In the genomic region with DNA sequence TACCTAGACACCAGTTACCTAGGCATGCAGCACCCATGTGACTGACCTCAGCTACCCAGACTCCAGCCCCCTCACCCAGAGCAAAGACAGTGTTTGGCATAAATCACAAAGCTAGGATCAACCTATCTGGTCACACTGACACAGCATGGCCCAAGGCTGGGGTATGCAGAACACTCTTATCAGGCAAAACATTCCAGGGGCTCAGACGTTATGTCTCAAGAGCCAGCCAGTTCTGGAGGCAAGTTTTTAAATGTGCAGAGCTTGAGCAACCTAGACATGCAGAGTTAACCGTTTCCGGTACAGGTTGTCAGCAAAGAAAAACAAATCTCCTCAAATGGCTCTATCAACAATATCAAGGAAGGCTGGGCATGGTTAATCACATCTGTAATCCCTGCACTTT, we compare ENCODE assay signal across 22 cellular contexts.
A peak's percentile ranks its signal among the peaks of the same experiment; 100 is the strongest.
DNase-seq lines count a peak whose midpoint lies in the region; ATAC-seq, FAIRE-seq and TF ChIP-seq lines count a peak whose summit lies in the region.
"Had no signal": no experiment of that assay in that cellular context is flagged by ENCODE, and none has a peak within 500 bp of the region (broad histone marks: within the 10 kb centered on the region; RNA-seq: fewer than 3 reads in every experiment).

No MANE protein-coding gene starts in this region.

- H3K4me3 ChIP-seq in astrocyte (ENCODE audit: insufficient read depth, low read depth, low read length) (no peak overlapping the region), hepatocyte (no peak overlapping the region), smooth muscle cell (no peak overlapping the region), GM23248 (no peak overlapping the region)
- H3K4me3 ChIP-seq: ovary, sigmoid colon, suprapubic skin had no signal

- peaks cover 2% of the 10 kb centered on the region for H3K9me3 Mint-ChIP-seq in astrocyte (ENCODE audit: unreplicated experiment)
- H3K9me3 Mint-ChIP-seq: CD8-positive, alpha-beta memory T cell; H9 had no signal

- H3K36me3 Mint-ChIP-seq in astrocyte (ENCODE audit: low read depth, unreplicated experiment), result no peaks in the 10 kb centered on the region
- H3K36me3 Mint-ChIP-seq: naive thymus-derived CD4-positive, alpha-beta T cell had no signal

- H3K4me1 Mint-ChIP-seq in astrocyte (ENCODE audit: low read depth, unreplicated experiment), result peaks cover 12% of the 10 kb centered on the region
- H3K4me1 Mint-ChIP-seq: naive thymus-derived CD4-positive, alpha-beta T cell had no signal

- in situ Hi-C loops in GM23248 (cut with MboI), result no loop called here

- no peak for TF ChIP-seq CTCF in astrocyte (IDR thresholded peaks at IDR 0.05; ENCODE audit: insufficient read depth, low read depth, low read length)
- no peak for TF ChIP-seq CTCF in hepatocyte (IDR thresholded peaks at IDR 0.05; ENCODE audit: poor library complexity)
- TF ChIP-seq CTCF in smooth muscle cell (IDR thresholded peaks at IDR 0.05; ENCODE audit: borderline replicate concordance, insufficient read depth, poor library complexity, severe bottlenecking), result no peak

- H2AFZ ChIP-seq in astrocyte (ENCODE audit: low read depth, low read length) (no peak overlapping the region), hepatocyte (no peak overlapping the region), smooth muscle cell (ENCODE audit: low read depth) (no peak overlapping the region), GM23248 (no peak overlapping the region)

- H3K27me3 ChIP-seq in astrocyte (ENCODE audit: insufficient read depth, low read length), result no peaks in the 10 kb centered on the region
- H3K27me3 ChIP-seq in hepatocyte, result no peaks in the 10 kb centered on the region
- H3K27me3 ChIP-seq in smooth muscle cell (ENCODE audit: low read depth), result no peaks in the 10 kb centered on the region
- H3K27me3 ChIP-seq in GM23248 (replicated peaks; ENCODE audit: insufficient read depth), result no peaks in the 10 kb centered on the region
- H3K27me3 ChIP-seq: ovary, sigmoid colon, suprapubic skin had no signal

- H3K4me2 ChIP-seq in astrocyte (ENCODE audit: low read length), result no peak overlapping the region
- no peak overlapping the region for H3K4me2 ChIP-seq in hepatocyte
- H3K4me2 ChIP-seq in smooth muscle cell, result peak overlapping the region; percentile 17
- H3K4me2 ChIP-seq in GM23248 (ENCODE audit: unreplicated experiment), result no peak overlapping the region

- WGBS in hepatocyte (ENCODE audit: low lambda C conversion rate, missing lambda C conversion rate), result 30% methylated on average over 3 of the region's 3 CpGs
- WGBS in smooth muscle cell (ENCODE audit: low lambda C conversion rate), result 9% methylated on average over 3 of the region's 3 CpGs
- WGBS in GM23248 (ENCODE audit: low coverage in 1 of 2, low lambda C conversion rate in 2 of 2, missing lambda C conversion rate in 2 of 2), 2 experiments, result 70 to 75% methylated on average over 3 of the region's 3 CpGs

- no peaks in the 10 kb centered on the region for H3K36me3 ChIP-seq in astrocyte (ENCODE audit: insufficient read depth, low read length)
- no peaks in the 10 kb centered on the region for H3K36me3 ChIP-seq in hepatocyte (replicated peaks; ENCODE audit: insufficient read depth, low read depth)
- H3K36me3 ChIP-seq in smooth muscle cell (ENCODE audit: low read depth), result no peaks in the 10 kb centered on the region
- H3K36me3 ChIP-seq in GM23248 (ENCODE audit: low read depth), result no peaks in the 10 kb centered on the region
- H3K36me3 ChIP-seq: ovary, sigmoid colon, suprapubic skin had no signal

- H3F3A ChIP-seq in smooth muscle cell (ENCODE audit: low read depth), result no peaks in the 10 kb centered on the region
- H3F3A ChIP-seq in GM23248 (ENCODE audit: insufficient read depth), result no peaks in the 10 kb centered on the region

- DNase-seq in Daoy (ENCODE audit: low read depth), result peak; percentile 6
- peak; percentile 78 for DNase-seq in astrocyte (ENCODE audit: low read depth)
- peak; percentile 76 for DNase-seq in hepatocyte (ENCODE audit: low spot score)
- DNase-seq in smooth muscle cell (lab: John Stamatoyannopoulos, UW; ENCODE audit: unreplicated experiment), result no peak
- no peak for DNase-seq in GM23248
- DNase-seq in amygdala (lab: John Stamatoyannopoulos, UW), result no peak
- DNase-seq: activated CD8-positive, alpha-beta T cell treated with anti-CD3 and anti-CD28 coated beads, Interleukin-2, amount 10 ng/mL, durations not matched to agents 7 days and 5 days; activated T-cell treated with anti-CD3 and anti-CD28 coated beads, Interleukin-2, amount 50 U/mL, for 1 hour; AML-193; CD8-positive, alpha-beta memory T cell; DMS79 treated with DMSO at 0.1 percent for 48 hours; H9; head of caudate nucleus; naive thymus-derived CD4-positive, alpha-beta T cell; NCI-H1048; NCI-H2029; ovary; sigmoid colon; T-helper 9 cell had no signal

- H3K9me2 ChIP-seq in hepatocyte (replicated peaks; ENCODE audit: insufficient read depth) (no peaks in the 10 kb centered on the region), GM23248 (ENCODE audit: insufficient read depth) (no peaks in the 10 kb centered on the region)

- H3K9ac ChIP-seq in astrocyte (ENCODE audit: low read length), result peak overlapping the region; percentile 3
- H3K9ac ChIP-seq in smooth muscle cell (ENCODE audit: low read depth), result no peak overlapping the region
- H3K9ac ChIP-seq in GM23248, result no peak overlapping the region

- no peak overlapping the region for H3K4me3 Mint-ChIP-seq in astrocyte (ENCODE audit: unreplicated experiment)
- H3K4me3 Mint-ChIP-seq: activated CD8-positive, alpha-beta T cell treated with anti-CD3 and anti-CD28 coated beads, Interleukin-2, amount 10 ng/mL, durations not matched to agents 7 days and 5 days; CD8-positive, alpha-beta memory T cell; H9; naive thymus-derived CD4-positive, alpha-beta T cell had no signal

- H4K20me1 ChIP-seq in astrocyte (ENCODE audit: insufficient read depth, low read length), result no peaks in the 10 kb centered on the region
- H4K20me1 ChIP-seq in hepatocyte (ENCODE audit: insufficient read depth, poor library complexity, severe bottlenecking), result no peaks in the 10 kb centered on the region
- H4K20me1 ChIP-seq in smooth muscle cell (ENCODE audit: low read depth), result no peaks in the 10 kb centered on the region
- H4K20me1 ChIP-seq in GM23248 (ENCODE audit: insufficient read depth), result no peaks in the 10 kb centered on the region

- H3K27ac Mint-ChIP-seq in astrocyte (ENCODE audit: unreplicated experiment), result peak overlapping the region; percentile 1
- H3K27ac Mint-ChIP-seq: activated CD8-positive, alpha-beta T cell treated with anti-CD3 and anti-CD28 coated beads, Interleukin-2, amount 10 ng/mL, durations not matched to agents 7 days and 5 days; CD8-positive, alpha-beta memory T cell; naive thymus-derived CD4-positive, alpha-beta T cell had no signal

- H3K79me2 ChIP-seq in astrocyte (ENCODE audit: insufficient read depth, low read length) (no peaks in the 10 kb centered on the region), hepatocyte (no peaks in the 10 kb centered on the region), smooth muscle cell (ENCODE audit: low read depth) (no peaks in the 10 kb centered on the region), GM23248 (ENCODE audit: insufficient read depth) (no peaks in the 10 kb centered on the region)

- H3K9me3 ChIP-seq in astrocyte (ENCODE audit: insufficient read depth, low read depth, low read length), result no peaks in the 10 kb centered on the region
- H3K9me3 ChIP-seq in hepatocyte (ENCODE audit: low read depth), result no peaks in the 10 kb centered on the region
- H3K9me3 ChIP-seq in smooth muscle cell (replicated peaks; ENCODE audit: low read depth), result no peaks in the 10 kb centered on the region
- no peaks in the 10 kb centered on the region for H3K9me3 ChIP-seq in GM23248 (ENCODE audit: low read depth)
- H3K9me3 ChIP-seq: ovary, sigmoid colon, suprapubic skin had no signal

- H3K27me3 Mint-ChIP-seq in astrocyte (ENCODE audit: low read depth, unreplicated experiment), result no peaks in the 10 kb centered on the region

- peak overlapping the region; percentile 17 for H3K27ac ChIP-seq in astrocyte (ENCODE audit: low read depth, low read length)
- H3K27ac ChIP-seq in hepatocyte, result peak overlapping the region; percentile 68
- H3K27ac ChIP-seq in smooth muscle cell (ENCODE audit: low read depth), result peak overlapping the region; percentile 38
- H3K27ac ChIP-seq in GM23248, result no peak overlapping the region
- H3K27ac ChIP-seq: ovary, sigmoid colon, suprapubic skin had no signal

- FAIRE-seq in astrocyte (lab: Jason Lieb, UNC), result no peak
- FAIRE-seq: colon had no signal

- H3K4me1 ChIP-seq in astrocyte (ENCODE audit: insufficient read depth, low read length) (peaks cover 7% of the 10 kb centered on the region), hepatocyte (ENCODE audit: insufficient read depth) (peaks cover 13% of the 10 kb centered on the region), smooth muscle cell (ENCODE audit: low read depth) (no peaks in the 10 kb centered on the region), GM23248 (ENCODE audit: insufficient read depth) (no peaks in the 10 kb centered on the region)
- H3K4me1 ChIP-seq: sigmoid colon, suprapubic skin had no signal

- ATAC-seq in HG03442 (IDR thresholded peaks at IDR 0.05; ENCODE audit: unreplicated experiment), result no peak
- ATAC-seq: activated CD8-positive, alpha-beta T cell treated with anti-CD3 and anti-CD28 coated beads, Interleukin-2, amount 10 ng/mL, durations not matched to agents 7 days and 5 days; naive thymus-derived CD4-positive, alpha-beta T cell had no signal

Comparison
In these comparisons a context has a peak if more than half of its experiments do, and no peak if none do; other contexts are left out.
1. DNase-seq: peak in Daoy (single experiment), astrocyte (single experiment) and hepatocyte (single experiment); none in smooth muscle cell (single experiment), GM23248 (single experiment) and amygdala (0 of 56).